ENCODE assay signal across 21 cellular contexts in genomic region chr10:100824886-100825285, GRCh38.
DNase-seq lines count a peak whose midpoint lies in the region; ATAC-seq, FAIRE-seq and TF ChIP-seq lines count a peak whose summit lies in the region.
"Had no signal": no experiment of that assay in that cellular context is flagged by ENCODE, and none has a peak within 500 bp of the region (broad histone marks: within the 10 kb centered on the region; RNA-seq: fewer than 3 reads in every experiment).

No MANE protein-coding gene starts in this region.

- H3K4me1 Mint-ChIP-seq in CD8-positive, alpha-beta memory T cell: peaks cover 16 to 37% (median 24%) of the 10 kb centered on the region in 3 donors
- peaks cover 15% of the 10 kb centered on the region for H3K4me1 Mint-ChIP-seq in activated CD8-positive, alpha-beta T cell treated with anti-CD3 and anti-CD28 coated beads for 36 hours (ENCODE audit: low read depth)

- no peak for ATAC-seq in activated CD8-positive, alpha-beta T cell treated with anti-CD3 and anti-CD28 coated beads for 36 hours
- ATAC-seq: GM12878, HCT116 had no signal

- no peaks in the 10 kb centered on the region for H3K9me3 ChIP-seq in CD8-positive, alpha-beta memory T cell (ENCODE audit: low read length)
- H3K9me3 ChIP-seq in small intestine (ENCODE audit: control insufficient read depth, low read depth): no peaks in the 10 kb centered on the region
- H3K9me3 ChIP-seq: Caco-2, MG63 had no signal

- no peaks in the 10 kb centered on the region for H3K36me3 Mint-ChIP-seq in CD8-positive, alpha-beta memory T cell
- no peaks in the 10 kb centered on the region for H3K36me3 Mint-ChIP-seq in activated CD8-positive, alpha-beta T cell treated with anti-CD3 and anti-CD28 coated beads for 36 hours (ENCODE audit: low read depth)

- H3K27ac ChIP-seq in CD8-positive, alpha-beta memory T cell (ENCODE audit: low read depth, low read length): no peak overlapping the region
- no peak overlapping the region for H3K27ac ChIP-seq in small intestine (ENCODE audit: low read depth in 1 of 2, low read length in 1 of 2)
- H3K27ac ChIP-seq: 22Rv1, HL-60 had no signal

- FAIRE-seq in small intestine (lab: Jason Lieb, UNC): no peak
- FAIRE-seq: GM12878, GM19239 had no signal

- peak overlapping the region in 4 of 7 donors; percentile 48 to 80 (median 62) for H3K4me3 Mint-ChIP-seq in CD8-positive, alpha-beta memory T cell
- H3K4me3 Mint-ChIP-seq in activated CD8-positive, alpha-beta T cell treated with anti-CD3 and anti-CD28 coated beads for 36 hours: no peak overlapping the region

- WGBS in small intestine, 3 donors: 39 to 49% (median 39%) methylated on average over 3 of the region's 3 CpGs

- TF ChIP-seq CTCF in activated CD8-positive, alpha-beta T cell treated with anti-CD3 and anti-CD28 coated beads for 36 hours (IDR thresholded peaks at IDR 0.05): no peak

- H3K27ac Mint-ChIP-seq in CD8-positive, alpha-beta memory T cell: no peak overlapping the region
- H3K27ac Mint-ChIP-seq in activated CD8-positive, alpha-beta T cell treated with anti-CD3 and anti-CD28 coated beads for 36 hours: no peak overlapping the region

- CTCF ChIA-PET in CD8-positive, alpha-beta memory T cell (lab: Charles Lee): interaction anchor here (1.2 kb wide), 1 partner anchor 7 kb away, joined by 3 read pairs; no protein-coding TSS in a partner anchor
- CTCF ChIA-PET in activated CD8-positive, alpha-beta T cell treated with anti-CD3 and anti-CD28 coated beads for 36 hours (lab: Charles Lee): interaction anchor here (1.5 to 3.1 kb wide), 4 partner anchors 9 to 318 kb away, joined by 3 to 12 read pairs (median 6); no protein-coding TSS in a partner anchor

- peaks cover 37% of the 10 kb centered on the region for H3K27me3 ChIP-seq in CD8-positive, alpha-beta memory T cell (ENCODE audit: insufficient read depth, low read length, poor library complexity, severe bottlenecking)
- peaks cover 13 to 49% of the 10 kb centered on the region in 2 donors for H3K27me3 ChIP-seq in small intestine (ENCODE audit: control insufficient read depth in 2 of 2, insufficient read depth in 2 of 2, low read length in 2 of 2)

- DNase-seq in DMS 273 (lab: John Stamatoyannopoulos, UW; ENCODE audit: unreplicated experiment): peak; percentile 4
- DNase-seq in DMS 273 treated with DMSO at 0.1 percent for 48 hours (lab: John Stamatoyannopoulos, UW): no peak
- no peak for DNase-seq in CD8-positive, alpha-beta memory T cell
- peak; percentile 76 for DNase-seq in left kidney (ENCODE audit: low read depth, low spot score)
- peak; percentile 50 for DNase-seq in retina
- DNase-seq in activated CD8-positive, alpha-beta T cell treated with anti-CD3 and anti-CD28 coated beads for 36 hours: no peak
- no peak for DNase-seq in small intestine
- DNase-seq in NCI-H2029 treated with DMSO at 0.1 percent for 48 hours (lab: John Stamatoyannopoulos, UW): no peak
- DNase-seq: Caco-2, EL, GOT3, Karpas-422, MG63, NCI-H1092, NCI-H146, NCI-H2081 had no signal

- H3K36me3 ChIP-seq in CD8-positive, alpha-beta memory T cell (ENCODE audit: insufficient read depth, low read length): no peaks in the 10 kb centered on the region
- H3K36me3 ChIP-seq in small intestine (ENCODE audit: control insufficient read depth in 2 of 2, insufficient read depth in 2 of 2, low read length in 2 of 2): no peaks in the 10 kb centered on the region
- H3K36me3 ChIP-seq: MG63 had no signal

- H3K4me1 ChIP-seq in CD8-positive, alpha-beta memory T cell (ENCODE audit: insufficient read depth, low read length): peaks cover 25% of the 10 kb centered on the region
- H3K4me1 ChIP-seq in small intestine (ENCODE audit: control insufficient read depth in 2 of 2, insufficient read depth in 1 of 2, low read depth in 1 of 2, low read length in 1 of 2): peaks cover 0 to 7% of the 10 kb centered on the region in 2 donors

- POLR2A ChIA-PET in CD8-positive, alpha-beta memory T cell (lab: Charles Lee): interaction anchor here (0.7 kb wide), 1 partner anchor 181 kb away, joined by 5 read pairs; no protein-coding TSS in a partner anchor
- POLR2A ChIA-PET in activated CD8-positive, alpha-beta T cell treated with anti-CD3 and anti-CD28 coated beads for 36 hours (lab: Charles Lee): interaction anchor here (0.9 to 1.0 kb wide), 2 partner anchors 10 to 210 kb away, joined by 3 to 4 read pairs; no protein-coding TSS in a partner anchor

- intact Hi-C loops in activated CD8-positive, alpha-beta T cell treated with anti-CD3 and anti-CD28 coated beads for 36 hours (cut with micrococcal nuclease): loop anchor here (5.0 to 10.0 kb wide), 2 partner anchors 73 to 410 kb away; no protein-coding TSS in a partner anchor

- H3K27me3 Mint-ChIP-seq in CD8-positive, alpha-beta memory T cell: peaks cover 61 to 70% of the 10 kb centered on the region in 2 donors
- H3K27me3 Mint-ChIP-seq in activated CD8-positive, alpha-beta T cell treated with anti-CD3 and anti-CD28 coated beads for 36 hours: peaks cover 65% of the 10 kb centered on the region

- peaks cover 0 to 2% (median 0%) of the 10 kb centered on the region in 5 donors for H3K9me3 Mint-ChIP-seq in CD8-positive, alpha-beta memory T cell
- H3K9me3 Mint-ChIP-seq in activated CD8-positive, alpha-beta T cell treated with anti-CD3 and anti-CD28 coated beads for 36 hours: no peaks in the 10 kb centered on the region

- no peak overlapping the region for H3K4me3 ChIP-seq in CD8-positive, alpha-beta memory T cell (ENCODE audit: low read length)
- H3K4me3 ChIP-seq in small intestine (ENCODE audit: low read depth in 1 of 2, low read length in 2 of 2): no peak overlapping the region
- H3K4me3 ChIP-seq: GM12878, MG63 had no signal

Comparison
In these comparisons a context has a peak if more than half of its experiments do, and no peak if none do; other contexts are left out.
1. DNase-seq: peak in DMS 273 (single experiment), left kidney (single experiment) and retina (single experiment); none in DMS 273 treated with DMSO at 0.1 percent for 48 hours (single experiment), CD8-positive, alpha-beta memory T cell (0 of 5), activated CD8-positive, alpha-beta T cell treated with anti-CD3 and anti-CD28 coated beads for 36 hours (single experiment), small intestine (single experiment) and NCI-H2029 treated with DMSO at 0.1 percent for 48 hours (single experiment).